18 cellular contexts compared by ENCODE assay signal in the genomic region with DNA sequence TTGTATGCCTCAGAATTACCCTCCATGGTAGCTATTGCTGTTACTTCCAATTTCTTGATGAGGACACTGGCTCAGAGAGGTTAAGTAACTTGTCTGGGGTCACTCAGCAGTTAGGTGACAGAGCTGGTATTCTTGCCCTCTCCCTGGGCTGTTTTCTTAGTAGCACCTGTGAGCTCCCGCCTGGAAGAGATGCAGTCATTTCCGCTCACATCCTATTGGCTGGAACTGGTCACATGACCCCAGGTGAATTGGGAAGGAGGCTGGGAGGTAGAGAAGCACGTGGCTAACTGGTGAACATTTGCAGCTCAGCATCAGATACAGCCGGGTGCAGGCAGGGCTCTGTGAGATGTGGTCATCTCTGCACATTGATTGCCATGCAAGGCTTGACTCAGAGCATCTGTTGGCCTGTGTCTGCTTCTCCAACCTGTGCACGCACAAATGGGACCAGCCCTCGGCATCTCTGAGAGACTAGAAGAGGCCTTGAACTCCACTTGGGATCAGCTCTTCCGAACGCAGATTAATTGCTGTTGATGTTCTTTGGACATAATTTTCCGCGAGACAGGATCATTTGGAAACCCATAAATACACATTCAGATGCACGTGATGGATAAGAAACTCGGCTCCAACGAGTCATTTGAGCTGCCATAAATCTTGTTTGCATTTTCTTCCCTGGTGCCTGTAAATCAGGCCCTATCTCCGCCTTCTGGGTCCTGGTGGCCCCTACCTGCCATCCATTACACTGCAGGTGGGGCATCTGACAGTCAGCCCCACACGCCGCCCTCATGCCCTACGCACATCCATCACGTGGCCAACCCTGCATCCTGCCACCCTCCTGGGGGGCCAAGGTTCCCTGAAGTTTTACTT. TPM values are rescaled to one million over a fixed set of nuclear protein-coding genes. Genes with fewer than 3 reads are reported as not detected.
A peak's percentile ranks its signal among the peaks of the same experiment; 100 is the strongest.
DNase-seq lines count a peak whose midpoint lies in the region; ATAC-seq, FAIRE-seq and TF ChIP-seq lines count a peak whose summit lies in the region.
"Had no signal": no experiment of that assay in that cellular context is flagged by ENCODE, and none has a peak within 500 bp of the region (broad histone marks: within the 10 kb centered on the region; RNA-seq: fewer than 3 reads in every experiment).

No MANE protein-coding gene starts in this region.

- no peaks in the 10 kb centered on the region for H3K9me3 ChIP-seq in prostate gland
- H3K9me3 ChIP-seq: SJCRH30 had no signal

- no peak overlapping the region for H4K8ac ChIP-seq in mesendoderm (ENCODE audit: low read depth, low read length)

- ATAC-seq in WTC11 (peak; percentile 52), GM18520 (IDR thresholded peaks at IDR 0.05; ENCODE audit: unreplicated experiment) (no peak)
- ATAC-seq: activated T-helper 17 cell treated with anti-CD3 and anti-CD28 coated beads, Interleukin-2, amount 50 U/mL, for 72 hours had no signal

- intact Hi-C loops in prostate gland (cut with DNase I): no loop called here

- POLR2A ChIA-PET in WTC11 (lab: Charles Lee): no interaction called here

- no peak overlapping the region for H3K4me3 Mint-ChIP-seq in WTC11
- H3K4me3 Mint-ChIP-seq: activated CD4-positive, alpha-beta memory T cell treated with anti-CD3 and anti-CD28 coated beads for 36 hours; activated T-helper 17 cell treated with anti-CD3 and anti-CD28 coated beads, Interleukin-2, amount 50 U/mL, for 72 hours; CD8-positive, alpha-beta memory T cell had no signal

- WGBS in mesendoderm (ENCODE audit: extremely low coverage, insufficient coverage, low lambda C conversion rate): no CpG with 5 or more reads among the region's 18 CpGs
- 28% methylated on average over 18 of the region's 18 CpGs for WGBS in prostate gland

- H3K79me2 ChIP-seq in mesendoderm (ENCODE audit: control insufficient read depth, insufficient read depth, low read length): no peaks in the 10 kb centered on the region

- H2BK120ac ChIP-seq in mesendoderm (ENCODE audit: low read depth, low read length): no peak overlapping the region

- TF ChIP-seq POLR2A in prostate gland (IDR thresholded peaks at IDR 0.05): no peak

- H4K5ac ChIP-seq in mesendoderm (ENCODE audit: low read length): no peak overlapping the region

- H3K36me3 ChIP-seq in mesendoderm (ENCODE audit: control insufficient read depth, insufficient read depth, low read length) (no peaks in the 10 kb centered on the region), prostate gland (no peaks in the 10 kb centered on the region)
- H3K36me3 ChIP-seq: SJCRH30 had no signal

- peaks cover 9% of the 10 kb centered on the region for H3K36me3 Mint-ChIP-seq in WTC11
- H3K36me3 Mint-ChIP-seq: activated CD4-positive, alpha-beta memory T cell treated with anti-CD3 and anti-CD28 coated beads for 36 hours; CD8-positive, alpha-beta memory T cell had no signal

- no peak overlapping the region for H3K27ac Mint-ChIP-seq in WTC11
- H3K27ac Mint-ChIP-seq: activated CD4-positive, alpha-beta memory T cell treated with anti-CD3 and anti-CD28 coated beads for 36 hours; activated T-helper 17 cell treated with anti-CD3 and anti-CD28 coated beads, Interleukin-2, amount 50 U/mL, for 72 hours; CD8-positive, alpha-beta memory T cell had no signal

- no peaks in the 10 kb centered on the region for H3K79me1 ChIP-seq in mesendoderm (ENCODE audit: low read length)

- H2BK5ac ChIP-seq in mesendoderm (ENCODE audit: low read length): no peak overlapping the region

- no peak overlapping the region for H3K23ac ChIP-seq in mesendoderm (ENCODE audit: low read length)

- no peak overlapping the region for H3K4ac ChIP-seq in mesendoderm (ENCODE audit: low read depth, low read length)

- H3K4me1 ChIP-seq in mesendoderm (ENCODE audit: control insufficient read depth, low read depth, low read length) (no peaks in the 10 kb centered on the region), prostate gland (replicated peaks) (peaks cover 10% of the 10 kb centered on the region)
- H3K4me1 ChIP-seq: SJCRH30 had no signal

- no peak for TF ChIP-seq CTCF in WTC11 (IDR thresholded peaks at IDR 0.05)
- no peak for TF ChIP-seq CTCF in prostate gland (IDR thresholded peaks at IDR 0.05)

- H3K9ac ChIP-seq in mesendoderm (ENCODE audit: low read length): no peak overlapping the region

- H3K27me3 ChIP-seq in mesendoderm (ENCODE audit: insufficient read depth, low read length, poor library complexity) (no peaks in the 10 kb centered on the region), prostate gland (replicated peaks; ENCODE audit: insufficient read depth) (no peaks in the 10 kb centered on the region)
- H3K27me3 ChIP-seq: SJCRH30 had no signal

- no peak overlapping the region for H3K27ac ChIP-seq in mesendoderm (ENCODE audit: low read depth, low read length)
- no peak overlapping the region for H3K27ac ChIP-seq in prostate gland
- H3K27ac ChIP-seq: SJCRH30 had no signal

- H3K56ac ChIP-seq in mesendoderm (ENCODE audit: low read length): no peak overlapping the region

- no peak overlapping the region for H3K4me2 ChIP-seq in mesendoderm (ENCODE audit: low read length)

- no peak overlapping the region for H2BK15ac ChIP-seq in mesendoderm (replicated peaks; ENCODE audit: low read depth)

- no peak overlapping the region for H2AK5ac ChIP-seq in mesendoderm (ENCODE audit: low read length)

- CTCF ChIA-PET in WTC11 (lab: Charles Lee): interaction anchor here (0.6 to 3.1 kb wide), 8 partner anchors 10 to 78 kb away, joined by 3 to 12 read pairs (median 3); no protein-coding TSS in a partner anchor

- peaks cover 12% of the 10 kb centered on the region for H3K9me3 Mint-ChIP-seq in WTC11
- H3K9me3 Mint-ChIP-seq: activated CD4-positive, alpha-beta memory T cell treated with anti-CD3 and anti-CD28 coated beads for 36 hours; activated T-helper 17 cell treated with anti-CD3 and anti-CD28 coated beads, Interleukin-2, amount 50 U/mL, for 72 hours; CD8-positive, alpha-beta memory T cell had no signal

- no peak overlapping the region for H3K18ac ChIP-seq in mesendoderm (ENCODE audit: low read length)

- no peak overlapping the region for H3K4me3 ChIP-seq in mesendoderm (ENCODE audit: low read length)
- no peak overlapping the region for H3K4me3 ChIP-seq in prostate gland
- H3K4me3 ChIP-seq: SJCRH30 had no signal

- peaks cover 21% of the 10 kb centered on the region for H3K27me3 Mint-ChIP-seq in WTC11 (ENCODE audit: low read depth)
- H3K27me3 Mint-ChIP-seq: activated CD4-positive, alpha-beta memory T cell treated with anti-CD3 and anti-CD28 coated beads for 36 hours had no signal

- DNase-seq in activated CD8-positive, alpha-beta memory T cell treated with anti-CD3 and anti-CD28 coated beads, Interleukin-2, amount 50 U/mL, for 48 hours: peak; percentile 32
- DNase-seq in activated CD8-positive, alpha-beta memory T cell treated with anti-CD3 and anti-CD28 coated beads, Interleukin-2, amount 50 U/mL, for 4 hours: no peak
- DNase-seq in WTC11 (ENCODE audit: low spot score) (no peak), mesendoderm (peak; percentile 65), urothelium cell line (ENCODE audit: low spot score) (peak; percentile 33), NCI-H1105 (lab: John Stamatoyannopoulos, UW) (no peak), prostate gland (ENCODE audit: low spot score) (no peak)
- DNase-seq: activated CD4-positive, alpha-beta memory T cell treated with anti-CD3 and anti-CD28 coated beads for 36 hours; CD8-positive, alpha-beta memory T cell; GF-D8; glutamatergic neuron; SJCRH30 had no signal

- H3K4me1 Mint-ChIP-seq in WTC11: peaks cover 5% of the 10 kb centered on the region; the same call in 1 of the 2 replicates
- H3K4me1 Mint-ChIP-seq: activated T-helper 17 cell treated with anti-CD3 and anti-CD28 coated beads, Interleukin-2, amount 50 U/mL, for 72 hours; CD8-positive, alpha-beta memory T cell had no signal

- peak; percentile 17 for FAIRE-seq in urothelium cell line (lab: Jason Lieb, UNC)
- FAIRE-seq: colon, GM18507 had no signal

TF ChIP-seq in WTC11, 78 proteins besides CTCF, POLR2A, EP300 and RAD21:
- TF ChIP-seq, protein P1, sequence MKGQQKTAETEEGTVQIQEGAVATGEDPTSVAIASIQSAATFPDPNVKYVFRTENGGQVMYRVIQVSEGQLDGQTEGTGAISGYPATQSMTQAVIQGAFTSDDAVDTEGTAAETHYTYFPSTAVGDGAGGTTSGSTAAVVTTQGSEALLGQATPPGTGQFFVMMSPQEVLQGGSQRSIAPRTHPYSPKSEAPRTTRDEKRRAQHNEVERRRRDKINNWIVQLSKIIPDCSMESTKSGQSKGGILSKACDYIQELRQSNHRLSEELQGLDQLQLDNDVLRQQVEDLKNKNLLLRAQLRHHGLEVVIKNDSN (CRISPR knock-in tag; IDR thresholded peaks at IDR 0.05): peak; percentile 86
- no peak for TF ChIP-seq GRHL2 (CRISPR knock-in tag; IDR thresholded peaks at IDR 0.05; ENCODE audit: insufficient replicate concordance, severe bottlenecking)
- TF ChIP-seq NFYB (CRISPR knock-in tag; conservative IDR thresholded peaks at IDR 0.05; ENCODE audit: low read depth): peak; percentile 89
- TF ChIP-seq SMAD3 (CRISPR knock-in tag; IDR thresholded peaks at IDR 0.05; ENCODE audit: borderline replicate concordance): 0 out of 2 replicates have a peak, but pooled peaks have one; percentile 55
- TF ChIP-seq ZNF423 (CRISPR knock-in tag; IDR thresholded peaks at IDR 0.05): no peak
- TF ChIP-seq, protein P2, sequence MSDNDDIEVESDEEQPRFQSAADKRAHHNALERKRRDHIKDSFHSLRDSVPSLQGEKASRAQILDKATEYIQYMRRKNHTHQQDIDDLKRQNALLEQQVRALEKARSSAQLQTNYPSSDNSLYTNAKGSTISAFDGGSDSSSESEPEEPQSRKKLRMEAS (CRISPR knock-in tag; IDR thresholded peaks at IDR 0.05): 0 out of 2 replicates have a peak, but pooled peaks have one; percentile 18
- TF ChIP-seq, protein P3, sequence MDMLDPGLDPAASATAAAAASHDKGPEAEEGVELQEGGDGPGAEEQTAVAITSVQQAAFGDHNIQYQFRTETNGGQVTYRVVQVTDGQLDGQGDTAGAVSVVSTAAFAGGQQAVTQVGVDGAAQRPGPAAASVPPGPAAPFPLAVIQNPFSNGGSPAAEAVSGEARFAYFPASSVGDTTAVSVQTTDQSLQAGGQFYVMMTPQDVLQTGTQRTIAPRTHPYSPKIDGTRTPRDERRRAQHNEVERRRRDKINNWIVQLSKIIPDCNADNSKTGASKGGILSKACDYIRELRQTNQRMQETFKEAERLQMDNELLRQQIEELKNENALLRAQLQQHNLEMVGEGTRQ (CRISPR knock-in tag; IDR thresholded peaks at IDR 0.05): peak; percentile 92

RNA-seq across cellular contexts. Expression of a gene that starts 42.8 kb away (rescaled TPM):
- total RNA-seq in WTC11 (2021) (not detected in 3 replicates), prostate gland (not detected)
- polyA plus RNA-seq in mesendoderm (2013, experiment 1 of 2): 3.1 TPM
- polyA plus RNA-seq in mesendoderm (2013, experiment 2 of 2): 2.5 TPM
- total RNA-seq: activated CD4-positive, alpha-beta memory T cell treated with anti-CD3 and anti-CD28 coated beads for 36 hours; activated T-helper 17 cell treated with anti-CD3 and anti-CD28 coated beads, Interleukin-2, amount 50 U/mL, for 72 hours; CD8-positive, alpha-beta memory T cell; kidney epithelial cell had no signal
- polyA plus RNA-seq: CD8-positive, alpha-beta memory T cell; esophagus had no signal

Comparison
In these comparisons a context has a peak if more than half of its experiments do, and no peak if none do; other contexts are left out.
1. DNase-seq: peak in activated CD8-positive, alpha-beta memory T cell treated with anti-CD3 and anti-CD28 coated beads, Interleukin-2, amount 50 U/mL, for 48 hours (single experiment), mesendoderm (single experiment) and urothelium cell line (single experiment); none in activated CD8-positive, alpha-beta memory T cell treated with anti-CD3 and anti-CD28 coated beads, Interleukin-2, amount 50 U/mL, for 4 hours (single experiment), WTC11 (single experiment), NCI-H1105 (single experiment) and prostate gland (single experiment).